1 cellular context compared by ENCODE assay signal in genomic region chr9:102072061-102072764, GRCh38.
TF ChIP-seq lines count a peak whose summit lies in the region.

No MANE protein-coding gene starts in this region.

TF ChIP-seq in GM23338, 12 proteins besides CTCF, POLR2A, EP300 and RAD21 (continued from another document):
- TF ChIP-seq ZNF462 (CRISPR knock-in tag; IDR thresholded peaks at IDR 0.05) (no peak), ZNF331 (CRISPR knock-in tag; IDR thresholded peaks at IDR 0.05; ENCODE audit: low read depth) (no peak), REST (IDR thresholded peaks at IDR 0.05; ENCODE audit: unreplicated experiment) (no peak), EZH2 (IDR thresholded peaks at IDR 0.05; ENCODE audit: low read depth, unreplicated experiment) (no peak)
